In the genomic region with DNA sequence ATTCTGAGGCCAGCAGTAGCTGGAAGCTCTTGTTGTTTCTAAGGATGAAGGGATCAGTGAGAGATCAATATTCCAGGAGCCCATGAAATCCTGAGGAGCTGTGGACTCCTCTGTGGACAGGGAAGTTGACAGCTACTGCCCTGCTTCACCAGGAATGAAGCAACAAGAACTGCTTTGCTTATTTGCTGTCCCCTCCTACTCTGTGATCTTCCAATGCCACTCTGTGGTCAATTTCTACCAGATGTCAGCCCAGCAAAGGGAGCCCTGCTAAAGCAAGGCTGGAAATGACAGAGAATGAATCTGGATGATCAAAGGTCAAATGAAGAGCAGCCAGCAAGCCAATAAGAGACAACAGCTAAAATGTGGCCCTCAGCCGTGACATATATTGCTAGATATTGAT, we compare ENCODE assay signal across 21 cellular contexts.
"Had no signal": no experiment of that assay in that cellular context is flagged by ENCODE, and none has a peak within 500 bp of the region (broad histone marks: within the 10 kb centered on the region; RNA-seq: fewer than 3 reads in every experiment).

No MANE protein-coding gene starts in this region.

- H3K9me3 ChIP-seq: ascending aorta, left lung, prostate gland, right atrium auricular region, transverse colon, vagina had no signal

- H3K4me1 Mint-ChIP-seq: central memory CD8-positive, alpha-beta T cell; naive B cell; neural crest cell had no signal

- H3K27ac Mint-ChIP-seq: activated T-cell treated with anti-CD3 and anti-CD28 coated beads, Interleukin-2, amount 50 U/mL, for 72 hours; naive B cell; stimulated activated naive CD8-positive, alpha-beta T cell treated with anti-CD3 and anti-CD28 coated beads, Interleukin-15, Interleukin-2, amounts not matched to agents 100 ng/mL and 50 ng/mL, for 24 hours had no signal

- H3K4me1 ChIP-seq: ascending aorta, left lung, prostate gland, right atrium auricular region, suprapubic skin, transverse colon, vagina had no signal

- H3K36me3 ChIP-seq: ascending aorta, left lung, prostate gland, right atrium auricular region, suprapubic skin, transverse colon, vagina had no signal

- H3K27ac ChIP-seq: ascending aorta, coronary artery, left lung, prostate gland, right atrium auricular region, suprapubic skin, transverse colon, vagina had no signal

- H3K27me3 Mint-ChIP-seq: central memory CD8-positive, alpha-beta T cell; naive B cell; stimulated activated naive CD8-positive, alpha-beta T cell treated with anti-CD3 and anti-CD28 coated beads, Interleukin-15, Interleukin-2, amounts not matched to agents 100 ng/mL and 50 ng/mL, for 24 hours had no signal

- H3K4me3 ChIP-seq: ascending aorta, coronary artery, left lung, prostate gland, right atrium auricular region, suprapubic skin, transverse colon, vagina had no signal

- H3K36me3 Mint-ChIP-seq: naive B cell had no signal

- H3K4me3 Mint-ChIP-seq: activated T-cell treated with anti-CD3 and anti-CD28 coated beads, Interleukin-2, amount 50 U/mL, for 72 hours; central memory CD8-positive, alpha-beta T cell; naive B cell; neural crest cell; stimulated activated naive CD8-positive, alpha-beta T cell treated with anti-CD3 and anti-CD28 coated beads, Interleukin-15, Interleukin-2, amounts not matched to agents 100 ng/mL and 50 ng/mL, for 24 hours had no signal

- H3K27me3 ChIP-seq: ascending aorta, left lung, right atrium auricular region, suprapubic skin, transverse colon, vagina had no signal

- H3K9me3 Mint-ChIP-seq: neural crest cell had no signal

- DNase-seq: activated effector memory CD4-positive, alpha-beta T cell treated with anti-CD3 and anti-CD28 coated beads, Interleukin-2, amount 50 U/mL, for 16 hours; activated naive CD4-positive, alpha-beta T cell treated with anti-CD3 and anti-CD28 coated beads, Interleukin-2, amount 50 U/mL, for 16 hours; activated T-cell treated with anti-CD3 and anti-CD28 coated beads, Interleukin-2, amount 50 U/mL, for 72 hours; erythroblast; foreskin melanocyte; kidney; left lung; naive B cell; stimulated activated CD4-positive, alpha-beta T cell treated with anti-CD3 and anti-CD28 coated beads, Interleukin-12 subunit alpha, Interleukin-12 subunit beta, amount 100 ng/mL, for 4 hours; stimulated activated CD4-positive, alpha-beta T cell treated with anti-CD3 and anti-CD28 coated beads, Interleukin-1b, Interleukin-23, amount 100 ng/mL, for 48 hours; T1000; transverse colon had no signal

- ATAC-seq: activated T-cell treated with anti-CD3 and anti-CD28 coated beads, Interleukin-2, amount 50 U/mL, for 72 hours; left lung had no signal
